In the genomic region with DNA sequence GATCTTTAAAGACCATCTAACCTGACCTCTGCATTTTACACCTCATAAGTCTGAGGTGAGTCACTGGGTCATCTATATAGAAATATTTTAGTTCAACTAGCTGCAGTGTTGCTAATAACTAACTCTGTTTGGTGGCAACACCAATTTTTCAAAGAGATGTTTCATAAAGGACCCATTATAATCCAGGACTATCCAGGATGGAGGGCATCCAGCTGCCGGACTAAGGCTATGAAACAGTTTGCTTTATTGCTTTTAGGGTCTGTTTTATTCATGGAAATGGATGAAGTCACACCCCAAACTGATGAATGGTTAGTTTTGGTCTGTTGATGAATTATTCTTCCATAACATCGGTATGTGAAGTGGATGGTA, we compare ENCODE assay signal across 1 cellular context.
TF ChIP-seq lines count a peak whose summit lies in the region.

No MANE protein-coding gene starts in this region.

TF ChIP-seq in WTC11, 78 proteins besides CTCF, POLR2A, EP300 and RAD21 (continued from another document):
- TF ChIP-seq, protein P1, sequence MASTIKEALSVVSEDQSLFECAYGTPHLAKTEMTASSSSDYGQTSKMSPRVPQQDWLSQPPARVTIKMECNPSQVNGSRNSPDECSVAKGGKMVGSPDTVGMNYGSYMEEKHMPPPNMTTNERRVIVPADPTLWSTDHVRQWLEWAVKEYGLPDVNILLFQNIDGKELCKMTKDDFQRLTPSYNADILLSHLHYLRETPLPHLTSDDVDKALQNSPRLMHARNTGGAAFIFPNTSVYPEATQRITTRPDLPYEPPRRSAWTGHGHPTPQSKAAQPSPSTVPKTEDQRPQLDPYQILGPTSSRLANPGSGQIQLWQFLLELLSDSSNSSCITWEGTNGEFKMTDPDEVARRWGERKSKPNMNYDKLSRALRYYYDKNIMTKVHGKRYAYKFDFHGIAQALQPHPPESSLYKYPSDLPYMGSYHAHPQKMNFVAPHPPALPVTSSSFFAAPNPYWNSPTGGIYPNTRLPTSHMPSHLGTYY (CRISPR knock-in tag; IDR thresholded peaks at IDR 0.05): no peak
- TF ChIP-seq CREM (CRISPR knock-in tag; IDR thresholded peaks at IDR 0.05) (no peak), SOX15 (CRISPR knock-in tag; IDR thresholded peaks at IDR 0.05) (no peak), TP53 (CRISPR knock-in tag; IDR thresholded peaks at IDR 0.05) (no peak), ZNF263 (CRISPR knock-in tag; IDR thresholded peaks at IDR 0.05; ENCODE audit: low read depth) (no peak), SP1 (CRISPR knock-in tag; conservative IDR thresholded peaks at IDR 0.05) (no peak), TCF7 (CRISPR knock-in tag; IDR thresholded peaks at IDR 0.05; ENCODE audit: low read depth) (no peak)
- TF ChIP-seq, protein P2, sequence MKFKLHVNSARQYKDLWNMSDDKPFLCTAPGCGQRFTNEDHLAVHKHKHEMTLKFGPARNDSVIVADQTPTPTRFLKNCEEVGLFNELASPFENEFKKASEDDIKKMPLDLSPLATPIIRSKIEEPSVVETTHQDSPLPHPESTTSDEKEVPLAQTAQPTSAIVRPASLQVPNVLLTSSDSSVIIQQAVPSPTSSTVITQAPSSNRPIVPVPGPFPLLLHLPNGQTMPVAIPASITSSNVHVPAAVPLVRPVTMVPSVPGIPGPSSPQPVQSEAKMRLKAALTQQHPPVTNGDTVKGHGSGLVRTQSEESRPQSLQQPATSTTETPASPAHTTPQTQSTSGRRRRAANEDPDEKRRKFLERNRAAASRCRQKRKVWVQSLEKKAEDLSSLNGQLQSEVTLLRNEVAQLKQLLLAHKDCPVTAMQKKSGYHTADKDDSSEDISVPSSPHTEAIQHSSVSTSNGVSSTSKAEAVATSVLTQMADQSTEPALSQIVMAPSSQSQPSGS (CRISPR knock-in tag; IDR thresholded peaks at IDR 0.05; ENCODE audit: borderline replicate concordance, low read depth): no peak
- TF ChIP-seq, protein P3, sequence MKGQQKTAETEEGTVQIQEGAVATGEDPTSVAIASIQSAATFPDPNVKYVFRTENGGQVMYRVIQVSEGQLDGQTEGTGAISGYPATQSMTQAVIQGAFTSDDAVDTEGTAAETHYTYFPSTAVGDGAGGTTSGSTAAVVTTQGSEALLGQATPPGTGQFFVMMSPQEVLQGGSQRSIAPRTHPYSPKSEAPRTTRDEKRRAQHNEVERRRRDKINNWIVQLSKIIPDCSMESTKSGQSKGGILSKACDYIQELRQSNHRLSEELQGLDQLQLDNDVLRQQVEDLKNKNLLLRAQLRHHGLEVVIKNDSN (CRISPR knock-in tag; IDR thresholded peaks at IDR 0.05): no peak
- TF ChIP-seq, protein P4, sequence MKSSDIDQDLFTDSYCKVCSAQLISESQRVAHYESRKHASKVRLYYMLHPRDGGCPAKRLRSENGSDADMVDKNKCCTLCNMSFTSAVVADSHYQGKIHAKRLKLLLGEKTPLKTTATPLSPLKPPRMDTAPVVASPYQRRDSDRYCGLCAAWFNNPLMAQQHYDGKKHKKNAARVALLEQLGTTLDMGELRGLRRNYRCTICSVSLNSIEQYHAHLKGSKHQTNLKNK (CRISPR knock-in tag; IDR thresholded peaks at IDR 0.05): no peak
- TF ChIP-seq, protein P5, sequence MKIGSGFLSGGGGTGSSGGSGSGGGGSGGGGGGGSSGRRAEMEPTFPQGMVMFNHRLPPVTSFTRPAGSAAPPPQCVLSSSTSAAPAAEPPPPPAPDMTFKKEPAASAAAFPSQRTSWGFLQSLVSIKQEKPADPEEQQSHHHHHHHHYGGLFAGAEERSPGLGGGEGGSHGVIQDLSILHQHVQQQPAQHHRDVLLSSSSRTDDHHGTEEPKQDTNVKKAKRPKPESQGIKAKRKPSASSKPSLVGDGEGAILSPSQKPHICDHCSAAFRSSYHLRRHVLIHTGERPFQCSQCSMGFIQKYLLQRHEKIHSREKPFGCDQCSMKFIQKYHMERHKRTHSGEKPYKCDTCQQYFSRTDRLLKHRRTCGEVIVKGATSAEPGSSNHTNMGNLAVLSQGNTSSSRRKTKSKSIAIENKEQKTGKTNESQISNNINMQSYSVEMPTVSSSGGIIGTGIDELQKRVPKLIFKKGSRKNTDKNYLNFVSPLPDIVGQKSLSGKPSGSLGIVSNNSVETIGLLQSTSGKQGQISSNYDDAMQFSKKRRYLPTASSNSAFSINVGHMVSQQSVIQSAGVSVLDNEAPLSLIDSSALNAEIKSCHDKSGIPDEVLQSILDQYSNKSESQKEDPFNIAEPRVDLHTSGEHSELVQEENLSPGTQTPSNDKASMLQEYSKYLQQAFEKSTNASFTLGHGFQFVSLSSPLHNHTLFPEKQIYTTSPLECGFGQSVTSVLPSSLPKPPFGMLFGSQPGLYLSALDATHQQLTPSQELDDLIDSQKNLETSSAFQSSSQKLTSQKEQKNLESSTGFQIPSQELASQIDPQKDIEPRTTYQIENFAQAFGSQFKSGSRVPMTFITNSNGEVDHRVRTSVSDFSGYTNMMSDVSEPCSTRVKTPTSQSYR (CRISPR knock-in tag; IDR thresholded peaks at IDR 0.05): no peak
- TF ChIP-seq, protein P6, sequence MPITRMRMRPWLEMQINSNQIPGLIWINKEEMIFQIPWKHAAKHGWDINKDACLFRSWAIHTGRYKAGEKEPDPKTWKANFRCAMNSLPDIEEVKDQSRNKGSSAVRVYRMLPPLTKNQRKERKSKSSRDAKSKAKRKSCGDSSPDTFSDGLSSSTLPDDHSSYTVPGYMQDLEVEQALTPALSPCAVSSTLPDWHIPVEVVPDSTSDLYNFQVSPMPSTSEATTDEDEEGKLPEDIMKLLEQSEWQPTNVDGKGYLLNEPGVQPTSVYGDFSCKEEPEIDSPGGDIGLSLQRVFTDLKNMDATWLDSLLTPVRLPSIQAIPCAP (CRISPR knock-in tag; IDR thresholded peaks at IDR 0.05): no peak
